In the genomic region with DNA sequence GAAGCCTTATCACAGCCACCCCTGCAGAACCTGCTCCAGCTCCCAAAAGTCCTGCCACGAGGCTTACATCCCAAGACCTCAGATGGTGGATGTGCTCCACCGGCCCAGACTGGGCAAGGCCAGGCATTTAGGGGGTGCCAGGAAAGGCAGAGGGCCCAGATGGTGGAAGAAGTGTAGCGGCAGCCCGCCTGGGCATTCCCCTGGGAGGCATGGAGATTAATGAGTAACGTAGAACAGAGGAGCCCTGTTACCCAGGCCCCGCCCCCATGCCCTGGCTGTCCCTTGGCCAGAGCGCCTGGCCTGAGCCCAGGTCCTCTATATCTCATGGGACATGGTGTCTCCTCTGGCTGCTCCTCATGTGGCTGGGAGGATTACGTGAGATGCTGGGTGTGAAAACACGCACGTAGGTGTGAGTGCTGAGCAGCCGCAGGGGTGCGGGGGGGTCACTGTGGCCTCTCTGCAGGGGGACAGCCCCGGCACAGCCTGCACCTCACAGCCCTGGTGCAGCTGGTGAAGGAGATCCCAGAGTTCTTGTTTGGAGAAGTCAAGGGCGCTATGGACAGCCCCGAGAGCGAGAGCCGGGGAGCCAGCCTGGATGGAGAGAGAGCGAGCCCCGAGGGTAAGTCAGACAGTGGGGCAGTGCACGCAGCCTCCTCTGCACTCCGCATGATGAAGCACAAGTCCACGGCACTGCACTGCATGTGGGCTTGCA, we compare ENCODE assay signal across 9 cellular contexts. TPM values are rescaled to one million over a fixed set of nuclear protein-coding genes. Genes with fewer than 3 reads are reported as not detected.
DNase-seq lines count a peak whose midpoint lies in the region; ATAC-seq and TF ChIP-seq lines count a peak whose summit lies in the region.
"Had no signal": no experiment of that assay in that cellular context is flagged by ENCODE, and none has a peak within 500 bp of the region (broad histone marks: within the 10 kb centered on the region; RNA-seq: fewer than 3 reads in every experiment).

No MANE protein-coding gene starts in this region.

- H3K9me3 ChIP-seq in heart right ventricle = no peaks in the 10 kb centered on the region
- H3K9me3 ChIP-seq in psoas muscle = no peaks in the 10 kb centered on the region
- no peaks in the 10 kb centered on the region for H3K9me3 ChIP-seq in gastroesophageal sphincter

- no peak for TF ChIP-seq CTCF in heart right ventricle (IDR thresholded peaks at IDR 0.05)
- no peak for TF ChIP-seq CTCF in psoas muscle (IDR thresholded peaks at IDR 0.05)
- no peak for TF ChIP-seq CTCF in gastroesophageal sphincter (IDR thresholded peaks at IDR 0.05)
- no peak for TF ChIP-seq CTCF in progenitor cell of endocrine pancreas (IDR thresholded peaks at IDR 0.05; ENCODE audit: unreplicated experiment)

- peaks cover 0 to 58% (median 37%) of the 10 kb centered on the region in 9 donors for H3K36me3 ChIP-seq in heart right ventricle
- H3K36me3 ChIP-seq in psoas muscle (ENCODE audit: insufficient read depth in 1 of 2, low read depth in 1 of 2) = peaks cover 0 to 45% of the 10 kb centered on the region in 2 donors
- peaks cover 0 to 65% of the 10 kb centered on the region in 2 donors for H3K36me3 ChIP-seq in gastroesophageal sphincter

- no peak for TF ChIP-seq EP300 in gastroesophageal sphincter (IDR thresholded peaks at IDR 0.05)

- TF ChIP-seq POLR2A in gastroesophageal sphincter (IDR thresholded peaks at IDR 0.05) = no peak

- DNase-seq in NCI-H2171 treated with DMSO at 0.1 percent for 48 hours (lab: John Stamatoyannopoulos, UW) = peak; percentile 46
- peak; percentile 84 to 87 for DNase-seq in heart right ventricle
- DNase-seq in psoas muscle = peak; percentile 77 to 96
- no peak for DNase-seq in effector CD8-positive, alpha-beta T cell (lab: John Stamatoyannopoulos, UW)
- DNase-seq in progenitor cell of endocrine pancreas (ENCODE audit: low spot score, unreplicated experiment) = no peak

- H3K4me3 ChIP-seq in heart right ventricle = no peak overlapping the region
- peak overlapping the region; percentile 18 for H3K4me3 ChIP-seq in psoas muscle
- no peak overlapping the region for H3K4me3 ChIP-seq in gastroesophageal sphincter

- no peak overlapping the region for H3K27ac Mint-ChIP-seq in progenitor cell of endocrine pancreas
- H3K27ac Mint-ChIP-seq: nephron had no signal

- no peaks in the 10 kb centered on the region for H3K9me3 Mint-ChIP-seq in progenitor cell of endocrine pancreas (ENCODE audit: low read depth)
- H3K9me3 Mint-ChIP-seq: nephron had no signal

- peaks cover 16% of the 10 kb centered on the region for H3K4me1 Mint-ChIP-seq in progenitor cell of endocrine pancreas (ENCODE audit: low read depth)

- H3K4me1 ChIP-seq in heart right ventricle (peaks cover 6 to 58% (median 31%) of the 10 kb centered on the region in 9 donors), psoas muscle (peaks cover 42% of the 10 kb centered on the region), gastroesophageal sphincter (peaks cover 0 to 41% (median 9%) of the 10 kb centered on the region in 3 donors)

- WGBS in heart right ventricle, 2 donors = 56% methylated on average over 22 of the region's 22 CpGs
- WGBS in psoas muscle, 3 donors = 35 to 50% (median 39%) methylated on average over 22 of the region's 22 CpGs
- 80% methylated on average over 1 of the region's 22 CpGs for WGBS in gastroesophageal sphincter (ENCODE audit: low coverage in 1 of 2), 2 donors

- intact Hi-C loops in heart right ventricle (cut with DNase I) (no loop called here), psoas muscle (cut with DNase I) (no loop called here)

- H3K4me3 Mint-ChIP-seq in progenitor cell of endocrine pancreas (ENCODE audit: low read depth) = no peak overlapping the region
- H3K4me3 Mint-ChIP-seq: nephron had no signal

- H3K27ac ChIP-seq in heart right ventricle (peak overlapping the region in 9 of 10 donors; percentile 27 to 86 (median 66)), psoas muscle (peak overlapping the region; percentile 65), gastroesophageal sphincter (peak overlapping the region in 1 of 4 donors; percentile 23)

- peak; percentile 49 for ATAC-seq in GM18867 (IDR thresholded peaks at IDR 0.05; ENCODE audit: unreplicated experiment)
- ATAC-seq in heart right ventricle = peak; percentile 77 to 92 (median 86)
- peak; percentile 87 to 95 (median 92) for ATAC-seq in psoas muscle
- ATAC-seq in HG02840 (IDR thresholded peaks at IDR 0.05; ENCODE audit: low FRiP score, unreplicated experiment) = no peak
- ATAC-seq in gastroesophageal sphincter = no peak

- no peaks in the 10 kb centered on the region for H3K27me3 Mint-ChIP-seq in progenitor cell of endocrine pancreas

- H3K36me3 Mint-ChIP-seq in progenitor cell of endocrine pancreas (ENCODE audit: insufficient read depth) = peaks cover 2% of the 10 kb centered on the region

- H3K27me3 ChIP-seq in heart right ventricle (no peaks in the 10 kb centered on the region), psoas muscle (ENCODE audit: insufficient read depth in 3 of 3, low read length in 2 of 3) (no peaks in the 10 kb centered on the region), gastroesophageal sphincter (no peaks in the 10 kb centered on the region)

RNA-seq across cellular contexts. Expression of a gene that starts 52.9 kb away (rescaled TPM):
- total RNA-seq in heart right ventricle = 1 to 10 TPM; 2.2 to 7.3 (median 4.6) TPM
- 10 to 100 TPM in 1 of 2 donors, 1 to 10 TPM in 1; 5.7 to 10.5 TPM for polyA plus RNA-seq in heart right ventricle
- total RNA-seq in psoas muscle = 1 to 10 TPM; 1.7 to 2.8 (median 2.3) TPM
- polyA plus RNA-seq in psoas muscle = 1 to 10 TPM in 2 of 3 donors, under 1 TPM in 1; 0.87 to 1.3 (median 1.2) TPM
- total RNA-seq in gastroesophageal sphincter = 10 to 100 TPM in 1 of 4 donors, 1 to 10 TPM in 3; 4.2 to 15.4 (median 9.3) TPM
- 14.8 and 16.1 TPM in 2 replicates for total RNA-seq in progenitor cell of endocrine pancreas

Comparison
In these comparisons a context has a peak if more than half of its experiments do, and no peak if none do; other contexts are left out.
1. ATAC-seq: peak in GM18867 (single experiment), heart right ventricle (8 of 8) and psoas muscle (4 of 4); none in HG02840 (single experiment) and gastroesophageal sphincter (single experiment).
2. DNase-seq: peak in NCI-H2171 treated with DMSO at 0.1 percent for 48 hours (single experiment), heart right ventricle (2 of 2) and psoas muscle (2 of 2); none in effector CD8-positive, alpha-beta T cell (single experiment) and progenitor cell of endocrine pancreas (single experiment).